13 cellular contexts compared by ENCODE assay signal in genomic region chr2:26735096-26735495, GRCh38. TPM values are rescaled to one million over a fixed set of nuclear protein-coding genes. Genes with fewer than 3 reads are reported as not detected.
DNase-seq lines count a peak whose midpoint lies in the region; ATAC-seq and TF ChIP-seq lines count a peak whose summit lies in the region.
"Had no signal": no experiment of that assay in that cellular context is flagged by ENCODE, and none has a peak within 500 bp of the region (broad histone marks: within the 10 kb centered on the region; RNA-seq: fewer than 3 reads in every experiment).

No MANE protein-coding gene starts in this region.

- intact Hi-C loops in left ventricle myocardium inferior (cut with micrococcal nuclease), result no loop called here

- H3K27me3 ChIP-seq in left ventricle myocardium inferior (ENCODE audit: low read depth) (no peaks in the 10 kb centered on the region), thoracic aorta (replicated peaks; ENCODE audit: insufficient read depth) (no peaks in the 10 kb centered on the region)
- H3K27me3 ChIP-seq: thyroid gland had no signal

- peak overlapping the region; percentile 42 for H3K27ac ChIP-seq in left ventricle myocardium inferior (replicated peaks)
- H3K27ac ChIP-seq in thoracic aorta, result no peak overlapping the region
- H3K27ac ChIP-seq: 22Rv1 had no signal

- ATAC-seq in thoracic aorta (ENCODE audit: insufficient number of reproducible peaks, low FRiP score, low read depth), result peak; percentile 62
- ATAC-seq: activated CD8-positive, alpha-beta T cell treated with anti-CD3 and anti-CD28 coated beads, Interleukin-2, amount 10 ng/mL, durations not matched to agents 7 days and 5 days had no signal

- DNase-seq in DMS53 (lab: John Stamatoyannopoulos, UW) (peak; percentile 8), DMS53 treated with DMSO at 0.1 percent for 48 hours (lab: John Stamatoyannopoulos, UW; ENCODE audit: unreplicated experiment) (no peak), astrocyte of the cerebellum (ENCODE audit: low read depth) (peak; percentile 44), left ventricle myocardium inferior (no peak), thoracic aorta (ENCODE audit: low spot score) (no peak), medulla oblongata (ENCODE audit: extremely low spot score) (no peak), anterior cingulate cortex (lab: John Stamatoyannopoulos, UW) (no peak), NCI-H187 treated with DMSO at 0.1 percent for 48 hours (lab: John Stamatoyannopoulos, UW) (no peak)
- DNase-seq: activated CD8-positive, alpha-beta T cell treated with anti-CD3 and anti-CD28 coated beads, Interleukin-2, amount 10 ng/mL, durations not matched to agents 7 days and 5 days; islet precursor cell; occipital lobe had no signal

- TF ChIP-seq CTCF in astrocyte of the cerebellum (IDR thresholded peaks at IDR 0.05; ENCODE audit: low read depth, low read length, missing control alignments) (no peak), left ventricle myocardium inferior (IDR thresholded peaks at IDR 0.05; ENCODE audit: borderline replicate concordance) (no peak), thoracic aorta (IDR thresholded peaks at IDR 0.05) (no peak)

- H3K36me3 ChIP-seq in left ventricle myocardium inferior, result no peaks in the 10 kb centered on the region
- H3K36me3 ChIP-seq in thoracic aorta, result no peaks in the 10 kb centered on the region
- H3K36me3 ChIP-seq: thyroid gland had no signal

- H3K4me3 ChIP-seq in astrocyte of the cerebellum (ENCODE audit: low read depth, low read length), result no peak overlapping the region
- no peak overlapping the region for H3K4me3 ChIP-seq in left ventricle myocardium inferior
- no peak overlapping the region for H3K4me3 ChIP-seq in thoracic aorta
- H3K4me3 ChIP-seq: thyroid gland had no signal

- H3K4me1 ChIP-seq in left ventricle myocardium inferior, result peaks cover 14% of the 10 kb centered on the region
- H3K4me1 ChIP-seq in thoracic aorta (ENCODE audit: control insufficient read depth in 1 of 2, low read depth in 2 of 2), result peaks cover 0 to 18% of the 10 kb centered on the region in 2 donors

- in situ Hi-C loops in astrocyte of the cerebellum (cut with HindIII; ENCODE audit: low sequenced_read_pairs), result no loop called here

- H3K9me3 ChIP-seq in left ventricle myocardium inferior (replicated peaks), result no peaks in the 10 kb centered on the region
- H3K9me3 ChIP-seq in thoracic aorta, result no peaks in the 10 kb centered on the region
- H3K9me3 ChIP-seq: thyroid gland had no signal

RNA-seq across cellular contexts. Expression of gene SLC35F6, which starts 29.0 kb away (rescaled TPM):
- 19.6 TPM for total RNA-seq in left ventricle myocardium inferior
- 10 to 100 TPM; 43.7 to 44.5 TPM for total RNA-seq in thoracic aorta

RNA-seq across cellular contexts. Expression of gene KCNK3, which starts 42.6 kb away (rescaled TPM):
- 3.2 TPM for total RNA-seq in left ventricle myocardium inferior
- 10 to 100 TPM in 1 of 2 donors, 1 to 10 TPM in 1; 6.9 to 19.6 TPM for total RNA-seq in thoracic aorta
- total RNA-seq: activated CD8-positive, alpha-beta T cell treated with anti-CD3 and anti-CD28 coated beads, Interleukin-2, amount 10 ng/mL, durations not matched to agents 7 days and 5 days had no signal

RNA-seq across cellular contexts. Expression of gene CENPA, which starts 50.8 kb away (rescaled TPM):
- total RNA-seq in left ventricle myocardium inferior (2.5 TPM), thoracic aorta (not detected)

Comparison
In these comparisons a context has a peak if more than half of its experiments do, and no peak if none do; other contexts are left out.
1. DNase-seq: peak in DMS53 (single experiment) and astrocyte of the cerebellum (single experiment); none in DMS53 treated with DMSO at 0.1 percent for 48 hours (single experiment), left ventricle myocardium inferior (single experiment), thoracic aorta (single experiment), medulla oblongata (single experiment), anterior cingulate cortex (0 of 58) and NCI-H187 treated with DMSO at 0.1 percent for 48 hours (single experiment).